Comparison of ENCODE assay signal across 22 cellular contexts in the genomic region with DNA sequence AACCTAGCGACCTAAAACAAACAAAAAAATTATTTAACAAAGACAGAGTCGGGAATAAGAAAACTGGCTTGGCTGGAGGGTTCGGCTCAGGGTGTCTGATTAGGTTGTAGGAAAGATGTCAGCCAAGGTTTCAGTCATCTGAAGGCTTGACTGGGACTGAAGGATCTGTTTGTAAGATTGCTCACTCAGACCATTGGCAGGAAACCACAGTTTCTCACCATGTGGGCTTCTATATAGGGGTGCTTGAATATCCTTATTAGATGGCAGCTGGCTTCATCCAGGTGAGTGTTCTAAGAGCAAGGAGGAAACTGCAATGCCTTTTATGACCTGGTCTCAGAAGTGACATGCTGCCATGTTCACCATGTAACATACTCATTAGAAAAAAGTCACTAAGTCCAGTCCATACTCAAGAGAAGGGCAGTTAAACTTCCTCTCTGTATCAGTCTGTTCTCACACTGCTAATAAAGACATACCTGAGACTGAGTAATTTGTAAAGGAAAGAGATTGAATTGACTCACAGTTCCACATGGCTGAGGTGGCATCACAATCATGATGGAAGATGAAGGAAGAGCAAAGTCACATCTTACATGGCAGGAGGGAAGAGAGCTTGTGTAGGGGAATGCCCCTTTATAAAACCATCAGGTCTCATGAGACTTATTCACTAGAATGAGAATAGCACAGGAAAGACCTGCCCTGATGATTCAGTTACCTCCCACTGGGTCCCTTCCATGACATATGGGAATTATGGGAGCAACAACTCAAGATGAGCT. TPM values are rescaled to one million over a fixed set of nuclear protein-coding genes. Genes with fewer than 3 reads are reported as not detected.
"Had no signal": no experiment of that assay in that cellular context is flagged by ENCODE, and none has a peak within 500 bp of the region (broad histone marks: within the 10 kb centered on the region; RNA-seq: fewer than 3 reads in every experiment).

No MANE protein-coding gene starts in this region.

- H3K36me3 ChIP-seq: gastroesophageal sphincter, heart right ventricle, lower lobe of right lung, neural progenitor cell, pancreas, spleen, thoracic aorta, upper lobe of right lung had no signal

- H3K36me3 Mint-ChIP-seq: neural progenitor cell had no signal

- DNase-seq: activated CD4-positive, alpha-beta T cell treated with anti-CD3 and anti-CD28 coated beads for 48 hours; activated CD8-positive, alpha-beta memory T cell treated with anti-CD3 and anti-CD28 coated beads for 24 hours; activated naive CD4-positive, alpha-beta T cell treated with anti-CD3 and anti-CD28 coated beads for 36 hours; central memory CD4-positive, alpha-beta T cell; cortex of kidney; effector CD8-positive, alpha-beta T cell; heart right ventricle; left colon; lower lobe of right lung; midbrain; pancreas; spleen; T-helper 1 cell; upper lobe of right lung had no signal

- H3K27ac ChIP-seq: gastroesophageal sphincter, heart right ventricle, lower lobe of right lung, neural progenitor cell, pancreas, spleen, thoracic aorta, upper lobe of right lung, VCaP had no signal

- H3K9me3 ChIP-seq: lower lobe of right lung, pancreas, thoracic aorta, upper lobe of right lung had no signal

- H3K4me3 ChIP-seq: gastroesophageal sphincter, heart right ventricle, lower lobe of right lung, neural progenitor cell, pancreas, spleen, thoracic aorta, upper lobe of right lung had no signal

- H3K27me3 ChIP-seq: neural progenitor cell, pancreas, upper lobe of right lung had no signal

- H3K4me1 ChIP-seq: gastroesophageal sphincter, heart right ventricle, lower lobe of right lung, neural progenitor cell, pancreas, spleen, upper lobe of right lung had no signal

- ATAC-seq: gastroesophageal sphincter, heart right ventricle, left colon, lower lobe of right lung, pancreas, sciatic nerve, SK-N-SH treated with all-trans-retinoic acid at 6 μM for 48 hours, upper lobe of right lung had no signal

- FAIRE-seq: endothelial cell of umbilical vein, pancreas had no signal

- H3K27ac Mint-ChIP-seq: activated naive CD4-positive, alpha-beta T cell treated with anti-CD3 and anti-CD28 coated beads for 36 hours; neural progenitor cell had no signal

RNA-seq across cellular contexts. Expression of a gene that starts 1.2 kb away (rescaled TPM):
- total RNA-seq: activated naive CD4-positive, alpha-beta T cell treated with anti-CD3 and anti-CD28 coated beads for 36 hours; endothelial cell of umbilical vein; gastroesophageal sphincter; heart right ventricle; left colon; lower lobe of right lung; myocyte; pancreas; sciatic nerve; spleen; thoracic aorta; upper lobe of right lung had no signal
- polyA plus RNA-seq: endothelial cell of umbilical vein, heart right ventricle, pancreas, spleen had no signal

RNA-seq across cellular contexts. Expression of a gene that starts 5.1 kb away (rescaled TPM):
- total RNA-seq: activated naive CD4-positive, alpha-beta T cell treated with anti-CD3 and anti-CD28 coated beads for 36 hours; endothelial cell of umbilical vein; heart right ventricle; left colon; lower lobe of right lung; myocyte; pancreas; sciatic nerve; spleen; thoracic aorta; upper lobe of right lung had no signal
- polyA plus RNA-seq: endothelial cell of umbilical vein, heart right ventricle, pancreas, spleen had no signal

RNA-seq across cellular contexts. Expression of a gene that starts 13.9 kb away (rescaled TPM):
- total RNA-seq: activated naive CD4-positive, alpha-beta T cell treated with anti-CD3 and anti-CD28 coated beads for 36 hours; endothelial cell of umbilical vein; gastroesophageal sphincter; heart right ventricle; left colon; lower lobe of right lung; myocyte; pancreas; sciatic nerve; spleen; thoracic aorta; upper lobe of right lung had no signal
- polyA plus RNA-seq: endothelial cell of umbilical vein, heart right ventricle, pancreas, spleen had no signal

RNA-seq across cellular contexts. Expression of a gene that starts 48.6 kb away (rescaled TPM):
- total RNA-seq: activated naive CD4-positive, alpha-beta T cell treated with anti-CD3 and anti-CD28 coated beads for 36 hours; endothelial cell of umbilical vein; heart right ventricle; left colon; lower lobe of right lung; myocyte; pancreas; sciatic nerve; spleen; thoracic aorta; upper lobe of right lung had no signal
- polyA plus RNA-seq: endothelial cell of umbilical vein, heart right ventricle, pancreas had no signal
